Comparison of ENCODE assay signal across 27 cellular contexts in the genomic region with DNA sequence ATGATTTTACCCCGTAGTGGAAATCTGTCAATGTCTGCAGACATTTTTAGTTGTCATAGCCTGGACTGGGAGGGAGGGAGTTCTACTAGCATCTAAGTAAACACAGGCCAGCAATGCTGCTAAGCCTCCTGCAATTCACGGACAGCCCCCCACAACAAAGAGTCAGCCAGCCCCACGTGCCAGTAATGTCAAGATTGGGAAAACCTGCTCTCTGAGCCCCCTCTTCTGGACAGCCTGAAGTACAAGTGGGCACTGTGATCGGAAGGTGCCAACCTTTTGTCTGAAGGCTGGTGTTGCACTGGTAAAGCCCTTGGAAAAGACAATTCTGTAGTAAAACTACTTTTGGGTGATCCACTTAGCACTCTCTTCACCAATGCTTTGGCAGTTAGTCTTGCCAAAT.
DNase-seq lines count a peak whose midpoint lies in the region; ATAC-seq, FAIRE-seq and TF ChIP-seq lines count a peak whose summit lies in the region.
"Had no signal": no experiment of that assay in that cellular context is flagged by ENCODE, and none has a peak within 500 bp of the region (broad histone marks: within the 10 kb centered on the region; RNA-seq: fewer than 3 reads in every experiment).

No MANE protein-coding gene starts in this region.

- no peak overlapping the region for H3K27ac Mint-ChIP-seq in endodermal cell
- no peak overlapping the region for H3K27ac Mint-ChIP-seq in activated naive CD4-positive, alpha-beta T cell treated with anti-CD3 and anti-CD28 coated beads for 36 hours
- H3K27ac Mint-ChIP-seq: CD8-positive, alpha-beta T cell had no signal

- peaks cover 5% of the 10 kb centered on the region for H3K36me3 Mint-ChIP-seq in endodermal cell (ENCODE audit: low read depth)
- H3K36me3 Mint-ChIP-seq in activated naive CD4-positive, alpha-beta T cell treated with anti-CD3 and anti-CD28 coated beads for 36 hours (ENCODE audit: low read depth): no peaks in the 10 kb centered on the region
- H3K36me3 Mint-ChIP-seq: CD8-positive, alpha-beta T cell had no signal

- H3K4me3 Mint-ChIP-seq in endodermal cell: no peak overlapping the region
- H3K4me3 Mint-ChIP-seq in activated naive CD4-positive, alpha-beta T cell treated with anti-CD3 and anti-CD28 coated beads for 36 hours: no peak overlapping the region
- H3K4me3 Mint-ChIP-seq: CD8-positive, alpha-beta T cell had no signal

- no peak overlapping the region for H3K4me3 ChIP-seq in A673 (ENCODE audit: low read depth, low read length, poor library complexity, severe bottlenecking)
- no peak overlapping the region for H3K4me3 ChIP-seq in endodermal cell (ENCODE audit: low read length)
- no peak overlapping the region for H3K4me3 ChIP-seq in MM.1S (ENCODE audit: low read length)
- H3K4me3 ChIP-seq: A549, GM23248 had no signal

- H3F3A ChIP-seq in MM.1S (ENCODE audit: insufficient read depth, low read length): no peaks in the 10 kb centered on the region

- H3K9me3 ChIP-seq in A673 (ENCODE audit: low read depth, low read length, poor library complexity, severe bottlenecking) (no peaks in the 10 kb centered on the region), endodermal cell (ENCODE audit: control insufficient read depth, low read length) (no peaks in the 10 kb centered on the region), MM.1S (replicated peaks; ENCODE audit: insufficient read depth, low read length) (no peaks in the 10 kb centered on the region)
- H3K9me3 ChIP-seq: A549, Caco-2 had no signal

- no peak overlapping the region for H2AFZ ChIP-seq in MM.1S (ENCODE audit: low read length)
- H2AFZ ChIP-seq: GM23248 had no signal

- in situ Hi-C loops in SK-MEL-5 (cut with HindIII; ENCODE audit: low pct_unique_long_range_greater_than_20kb, low sequenced_read_pairs): no loop called here

- TF ChIP-seq CTCF in A673 (conservative IDR thresholded peaks at IDR 0.05; ENCODE audit: low read depth, low read length) (peak; percentile 38; the same call in 1 of the 2 replicates), D721Med (IDR thresholded peaks at IDR 0.05; ENCODE audit: insufficient read depth, missing control alignments) (peak; percentile 43), endodermal cell (conservative IDR thresholded peaks at IDR 0.05) (peak; percentile 32), MM.1S (IDR thresholded peaks at IDR 0.05; ENCODE audit: low read length) (no peak)

- no peak overlapping the region for H3K4me2 ChIP-seq in MM.1S (ENCODE audit: low read depth, low read length)
- H3K4me2 ChIP-seq: A549 had no signal

- H3K36me3 ChIP-seq in A673 (ENCODE audit: insufficient read depth, low read length, poor library complexity, severe bottlenecking): no peaks in the 10 kb centered on the region
- no peaks in the 10 kb centered on the region for H3K36me3 ChIP-seq in endodermal cell (ENCODE audit: control insufficient read depth, insufficient read depth, low read length)
- no peaks in the 10 kb centered on the region for H3K36me3 ChIP-seq in MM.1S (replicated peaks; ENCODE audit: insufficient read depth, low read length)

- H3K27me3 Mint-ChIP-seq in endodermal cell (ENCODE audit: insufficient read depth): no peaks in the 10 kb centered on the region
- H3K27me3 Mint-ChIP-seq in activated naive CD4-positive, alpha-beta T cell treated with anti-CD3 and anti-CD28 coated beads for 36 hours (ENCODE audit: low read depth): peaks cover 4% of the 10 kb centered on the region

- WGBS in endodermal cell (ENCODE audit: insufficient coverage in 1 of 2, insufficient read length in 1 of 2), 2 experiments: 79 to 80% methylated on average over 4 of the region's 4 CpGs

- no peaks in the 10 kb centered on the region for H3K9me3 Mint-ChIP-seq in endodermal cell
- H3K9me3 Mint-ChIP-seq in activated naive CD4-positive, alpha-beta T cell treated with anti-CD3 and anti-CD28 coated beads for 36 hours: no peaks in the 10 kb centered on the region
- H3K9me3 Mint-ChIP-seq: CD8-positive, alpha-beta T cell had no signal

- H3K27ac ChIP-seq in A673 (ENCODE audit: low read depth, low read length, poor library complexity, severe bottlenecking): no peak overlapping the region
- H3K27ac ChIP-seq in endodermal cell (ENCODE audit: low read depth, low read length): no peak overlapping the region
- no peak overlapping the region for H3K27ac ChIP-seq in MM.1S (ENCODE audit: low read length)
- H3K27ac ChIP-seq: A549, C4-2B, GM23248, HL-60, RWPE1 had no signal

- no peaks in the 10 kb centered on the region for H3K27me3 ChIP-seq in A673 (replicated peaks; ENCODE audit: insufficient read depth, low read depth, low read length, poor library complexity)
- no peaks in the 10 kb centered on the region for H3K27me3 ChIP-seq in endodermal cell (ENCODE audit: control insufficient read depth, insufficient read depth, low read length, poor library complexity, severe bottlenecking)
- H3K27me3 ChIP-seq in MM.1S (replicated peaks; ENCODE audit: insufficient read depth, low read length): no peaks in the 10 kb centered on the region

- no peaks in the 10 kb centered on the region for H3K4me1 Mint-ChIP-seq in endodermal cell
- no peaks in the 10 kb centered on the region for H3K4me1 Mint-ChIP-seq in activated naive CD4-positive, alpha-beta T cell treated with anti-CD3 and anti-CD28 coated beads for 36 hours (ENCODE audit: low read depth)

- no peaks in the 10 kb centered on the region for H4K20me1 ChIP-seq in MM.1S (ENCODE audit: insufficient read depth, low read length)

- H3K9ac ChIP-seq in endodermal cell (ENCODE audit: extremely low read depth, low read length, poor library complexity, severe bottlenecking): no peak overlapping the region
- no peak overlapping the region for H3K9ac ChIP-seq in MM.1S (ENCODE audit: low read length)
- H3K9ac ChIP-seq: GM23248 had no signal

- CTCF ChIA-PET in A673 (lab: Charles Lee): no interaction called here
- CTCF ChIA-PET in activated naive CD4-positive, alpha-beta T cell treated with anti-CD3 and anti-CD28 coated beads for 36 hours (lab: Charles Lee): interaction anchor here (0.6 to 0.7 kb wide), 2 partner anchors 16 to 340 kb away, joined by 3 read pairs; no protein-coding TSS in a partner anchor

- FAIRE-seq in D721Med (lab: Jason Lieb, UNC): no peak
- FAIRE-seq: A549, GM12891 had no signal

- intact Hi-C loops in A673 (cut with micrococcal nuclease; ENCODE audit: unreplicated experiment) (no loop called here), Right ventricle myocardium inferior (cut with DNase I) (no loop called here)
- intact Hi-C loops in activated naive CD4-positive, alpha-beta T cell treated with anti-CD3 and anti-CD28 coated beads for 36 hours (cut with micrococcal nuclease): no loop called here

- no TSS peak for BruUV-seq in A673 (replicated peaks; lab: Mats Ljungman, UMichigan)

- no peak for ATAC-seq in Right ventricle myocardium inferior
- ATAC-seq: A549; CD8-positive, alpha-beta T cell; Panc1 had no signal

- no peaks in the 10 kb centered on the region for H3K79me2 ChIP-seq in MM.1S (ENCODE audit: low read length)

- DNase-seq in A673 (ENCODE audit: low spot score) (peak; percentile 6), D721Med (ENCODE audit: insufficient read length, low spot score) (no peak), SK-MEL-5 (ENCODE audit: low read depth, low spot score) (peak; percentile 41), endodermal cell (peak; percentile 49), MM.1S (no peak), Right ventricle myocardium inferior (ENCODE audit: missing footprints) (no peak)
- no peak for DNase-seq in activated naive CD4-positive, alpha-beta T cell treated with anti-CD3 and anti-CD28 coated beads for 36 hours
- DNase-seq: Caco-2; CD8-positive, alpha-beta T cell; DMS79 treated with DMSO at 0.1 percent for 48 hours; GF-D8; GM23248; HCEC 1CT; Karpas-422; NCI-H1417; NCI-H1694; NCI-H2029 treated with DMSO at 0.1 percent for 48 hours; NCI-H2227 treated with DMSO at 0.1 percent for 48 hours; NCI-H526 treated with DMSO at 0.1 percent for 48 hours; SHP77 treated with DMSO at 0.1 percent for 48 hours; T-helper 2 cell had no signal

- no peaks in the 10 kb centered on the region for H3K4me1 ChIP-seq in A673 (ENCODE audit: insufficient read depth, low read length, poor library complexity, severe bottlenecking)
- no peaks in the 10 kb centered on the region for H3K4me1 ChIP-seq in endodermal cell (ENCODE audit: control insufficient read depth, insufficient read depth, low read length)
- H3K4me1 ChIP-seq in MM.1S (ENCODE audit: low read length): no peaks in the 10 kb centered on the region
- H3K4me1 ChIP-seq: A549, Caco-2 had no signal

- no peaks in the 10 kb centered on the region for H3K9me2 ChIP-seq in MM.1S (replicated peaks; ENCODE audit: insufficient read depth, low read length)

- POLR2A ChIA-PET in A673 (lab: Charles Lee; ENCODE audit: low non-redundant PET): no interaction called here

Comparison
In these comparisons a context has a peak if more than half of its experiments do, and no peak if none do; other contexts are left out.
1. DNase-seq: peak in A673 (single experiment), SK-MEL-5 (single experiment) and endodermal cell (single experiment); none in D721Med (single experiment), MM.1S (single experiment), Right ventricle myocardium inferior (single experiment) and activated naive CD4-positive, alpha-beta T cell treated with anti-CD3 and anti-CD28 coated beads for 36 hours (single experiment).